ENCODE assay signal across 8 cellular contexts in genomic region chr19:57279418-57280164, GRCh38. TPM values are rescaled to one million over a fixed set of nuclear protein-coding genes. Genes with fewer than 3 reads are reported as not detected.
DNase-seq lines count a peak whose midpoint lies in the region; ATAC-seq and TF ChIP-seq lines count a peak whose summit lies in the region.

No MANE protein-coding gene starts in this region.

- H3K4me1 Mint-ChIP-seq in activated T-cell treated with anti-CD3 and anti-CD28 coated beads, Interleukin-2, amount 50 U/mL, for 72 hours (ENCODE audit: low read depth), result peaks cover 28% of the 10 kb centered on the region
- H3K4me1 Mint-ChIP-seq in naive B cell, result peaks cover 21 to 33% (median 23%) of the 10 kb centered on the region in 3 donors
- H3K4me1 Mint-ChIP-seq in stimulated activated effector memory CD8-positive, alpha-beta T cell treated with anti-CD3 and anti-CD28 coated beads, Interleukin-12 subunit alpha, Interleukin-12 subunit beta, amount 100 ng/mL, for 72 hours, result peaks cover 33% of the 10 kb centered on the region

- peak overlapping the region; percentile 64 for H3K4me3 ChIP-seq in fibroblast of mammary gland (ENCODE audit: control insufficient read depth, low read depth, low read length)

- no peaks in the 10 kb centered on the region for H3K27me3 Mint-ChIP-seq in activated T-cell treated with anti-CD3 and anti-CD28 coated beads, Interleukin-2, amount 50 U/mL, for 72 hours (ENCODE audit: low read depth)
- H3K27me3 Mint-ChIP-seq in naive B cell, result no peaks in the 10 kb centered on the region

- ATAC-seq in GM21529 (IDR thresholded peaks at IDR 0.05; ENCODE audit: unreplicated experiment) (peak; percentile 69), naive B cell (ENCODE audit: low read depth in 2 of 2) (peak; percentile 74 to 76)
- ATAC-seq in activated T-cell treated with anti-CD3 and anti-CD28 coated beads, Interleukin-2, amount 50 U/mL, for 72 hours (replicated peaks in 1 of 2), result peak; percentile 72 to 74
- peak; percentile 82 for ATAC-seq in stimulated activated effector memory CD8-positive, alpha-beta T cell treated with anti-CD3 and anti-CD28 coated beads, Interleukin-12 subunit alpha, Interleukin-12 subunit beta, amount 100 ng/mL, for 72 hours

- peak; percentile 91 for DNase-seq in DMS79 treated with DMSO at 0.1 percent for 48 hours (lab: John Stamatoyannopoulos, UW)
- DNase-seq in HuH-7.5 (ENCODE audit: low spot score), result peak; percentile 95
- peak; percentile 99 for DNase-seq in OCI-M1 (lab: John Stamatoyannopoulos, UW)
- peak; percentile 86 to 88 for DNase-seq in activated T-cell treated with anti-CD3 and anti-CD28 coated beads, Interleukin-2, amount 50 U/mL, for 72 hours
- DNase-seq in fibroblast of mammary gland (ENCODE audit: low read depth), result peak; percentile 93
- peak; percentile 77 for DNase-seq in naive B cell
- peak; percentile 57 to 90 for DNase-seq in stimulated activated effector memory CD8-positive, alpha-beta T cell treated with anti-CD3 and anti-CD28 coated beads, Interleukin-12 subunit alpha, Interleukin-12 subunit beta, amount 100 ng/mL, for 72 hours (ENCODE audit: low spot score in 2 of 2)

- H3K36me3 Mint-ChIP-seq in activated T-cell treated with anti-CD3 and anti-CD28 coated beads, Interleukin-2, amount 50 U/mL, for 72 hours (ENCODE audit: insufficient read depth in 2 of 2), result peaks cover 25 to 32% of the 10 kb centered on the region in 2 donors
- no peaks in the 10 kb centered on the region for H3K36me3 Mint-ChIP-seq in naive B cell
- H3K36me3 Mint-ChIP-seq in stimulated activated effector memory CD8-positive, alpha-beta T cell treated with anti-CD3 and anti-CD28 coated beads, Interleukin-12 subunit alpha, Interleukin-12 subunit beta, amount 100 ng/mL, for 72 hours, result peaks cover 15% of the 10 kb centered on the region

- no peak overlapping the region for H3K4me3 Mint-ChIP-seq in activated T-cell treated with anti-CD3 and anti-CD28 coated beads, Interleukin-2, amount 50 U/mL, for 72 hours
- no peak overlapping the region for H3K4me3 Mint-ChIP-seq in naive B cell
- H3K4me3 Mint-ChIP-seq in stimulated activated effector memory CD8-positive, alpha-beta T cell treated with anti-CD3 and anti-CD28 coated beads, Interleukin-12 subunit alpha, Interleukin-12 subunit beta, amount 100 ng/mL, for 72 hours, result no peak overlapping the region

- no peak overlapping the region for H3K27ac Mint-ChIP-seq in activated T-cell treated with anti-CD3 and anti-CD28 coated beads, Interleukin-2, amount 50 U/mL, for 72 hours
- no peak overlapping the region for H3K27ac Mint-ChIP-seq in naive B cell
- H3K27ac Mint-ChIP-seq in stimulated activated effector memory CD8-positive, alpha-beta T cell treated with anti-CD3 and anti-CD28 coated beads, Interleukin-12 subunit alpha, Interleukin-12 subunit beta, amount 100 ng/mL, for 72 hours, result no peak overlapping the region

- H3K9me3 Mint-ChIP-seq in activated T-cell treated with anti-CD3 and anti-CD28 coated beads, Interleukin-2, amount 50 U/mL, for 72 hours, result peaks cover 0 to 4% of the 10 kb centered on the region in 2 donors
- H3K9me3 Mint-ChIP-seq in naive B cell, result no peaks in the 10 kb centered on the region
- no peaks in the 10 kb centered on the region for H3K9me3 Mint-ChIP-seq in stimulated activated effector memory CD8-positive, alpha-beta T cell treated with anti-CD3 and anti-CD28 coated beads, Interleukin-12 subunit alpha, Interleukin-12 subunit beta, amount 100 ng/mL, for 72 hours

- peak; percentile 26 for TF ChIP-seq CTCF in fibroblast of mammary gland (conservative IDR thresholded peaks at IDR 0.05; ENCODE audit: control insufficient read depth, insufficient read depth, low read depth, low read length)

RNA-seq across cellular contexts. Expression of gene ZNF460, which starts 0.7 kb away (rescaled TPM):
- 100 to 1,000 TPM; 114 to 129 TPM for total RNA-seq in activated T-cell treated with anti-CD3 and anti-CD28 coated beads, Interleukin-2, amount 50 U/mL, for 72 hours
- 10 to 100 TPM in 4 of 6 donors, 1 to 10 TPM in 1, not detected in 1; 9.2 to 16.6 (median 14.6) TPM for polyA plus RNA-seq in naive B cell (ENCODE audit: low read depth in 6 of 6)

RNA-seq across cellular contexts. Expression of gene ZNF805, which starts 39.2 kb away (rescaled TPM):
- total RNA-seq in activated T-cell treated with anti-CD3 and anti-CD28 coated beads, Interleukin-2, amount 50 U/mL, for 72 hours, result 10 to 100 TPM; 14.4 to 16.2 TPM
- polyA plus RNA-seq in naive B cell (ENCODE audit: low read depth in 6 of 6), result 1 to 10 TPM in 5 of 6 donors, not detected in 1; 3.4 to 5.9 (median 4.7) TPM

RNA-seq across cellular contexts. Expression of gene ZNF543, which starts 40.7 kb away (rescaled TPM):
- 1 to 10 TPM; 8.4 to 9.0 TPM for total RNA-seq in activated T-cell treated with anti-CD3 and anti-CD28 coated beads, Interleukin-2, amount 50 U/mL, for 72 hours
- 10 to 100 TPM in 3 of 6 donors, 1 to 10 TPM in 3; 6.0 to 12.9 (median 9.5) TPM for polyA plus RNA-seq in naive B cell (ENCODE audit: low read depth in 6 of 6)

RNA-seq across cellular contexts. Expression of gene AURKC, which starts 48.8 kb away (rescaled TPM):
- 1 to 10 TPM; 2.2 to 4.3 TPM for total RNA-seq in activated T-cell treated with anti-CD3 and anti-CD28 coated beads, Interleukin-2, amount 50 U/mL, for 72 hours
- 1 to 10 TPM in 3 of 6 donors, under 1 TPM in 2, not detected in 1; 0.41 to 2.5 (median 1.7) TPM for polyA plus RNA-seq in naive B cell (ENCODE audit: low read depth in 6 of 6)

Comparison
In these comparisons a context has a peak if more than half of its experiments do, and no peak if none do; other contexts are left out.
1. Peak in every context shown above with its lines: DNase-seq, ATAC-seq and H3K4me3 ChIP-seq.